Comparison of ENCODE assay signal across 8 cellular contexts in the genomic region with DNA sequence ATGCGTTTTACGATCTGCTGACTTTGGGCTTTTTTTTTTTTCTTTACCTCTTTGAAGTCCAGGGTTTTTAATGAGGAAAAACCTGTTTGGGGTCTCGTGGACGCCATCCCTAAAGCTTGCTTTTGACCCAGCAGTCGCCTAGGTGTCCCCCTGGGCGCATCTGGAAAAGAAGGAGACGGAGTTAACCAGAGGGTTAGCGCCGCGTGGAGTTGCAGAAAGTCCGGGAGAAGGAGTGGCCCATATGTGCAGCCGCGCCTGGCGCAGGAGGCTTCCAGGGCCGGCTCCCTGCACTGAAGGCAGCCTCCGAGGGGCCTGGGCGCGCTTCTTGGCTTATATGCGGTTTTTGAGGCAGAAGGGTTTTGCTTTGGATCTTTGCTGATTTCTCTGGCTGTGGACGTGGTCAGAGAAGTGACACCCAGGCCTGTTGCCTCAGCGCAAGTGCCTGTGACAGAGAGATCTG. TPM values are rescaled to one million over a fixed set of nuclear protein-coding genes. Genes with fewer than 3 reads are reported as not detected.
DNase-seq lines count a peak whose midpoint lies in the region; ATAC-seq and TF ChIP-seq lines count a peak whose summit lies in the region.

No MANE protein-coding gene starts in this region.

- intact Hi-C loops in PC-9 (cut with micrococcal nuclease; ENCODE audit: unreplicated experiment) (loop anchor here (5.0 kb wide), 1 partner anchor 329 kb away; no protein-coding TSS in a partner anchor), dorsolateral prefrontal cortex (cut with DNase I) (no loop called here)

- no peaks in the 10 kb centered on the region for H3K9me2 ChIP-seq in PC-9 (ENCODE audit: insufficient read depth)

- H3K27me3 ChIP-seq in PC-9 (ENCODE audit: insufficient read depth, low read depth) (no peaks in the 10 kb centered on the region), dorsolateral prefrontal cortex (no peaks in the 10 kb centered on the region), mucosa of rectum (ENCODE audit: control insufficient read depth in 2 of 2, insufficient read depth in 2 of 2, low read length in 2 of 2) (no peaks in the 10 kb centered on the region)

- CTCF ChIA-PET in PC-9 (lab: Charles Lee), result no interaction called here

- in situ Hi-C loops in GM13976 (cut with MboI; ENCODE audit: low sequenced_read_pairs, unreplicated experiment), result no loop called here

- peak overlapping the region; percentile 86 for H3K4me3 ChIP-seq in PC-9
- peak overlapping the region; percentile 71 to 97 (median 88) for H3K4me3 ChIP-seq in dorsolateral prefrontal cortex
- peak overlapping the region; percentile 82 to 95 for H3K4me3 ChIP-seq in mucosa of rectum (ENCODE audit: low read length in 2 of 2)

- ATAC-seq in GM18502 (IDR thresholded peaks at IDR 0.05; ENCODE audit: poor library complexity, unreplicated experiment), result no peak

- H3K4me1 ChIP-seq in PC-9 (replicated peaks; ENCODE audit: insufficient read depth), result peaks cover 35% of the 10 kb centered on the region
- peaks cover 17 to 19% of the 10 kb centered on the region in 2 donors for H3K4me1 ChIP-seq in mucosa of rectum (ENCODE audit: control insufficient read depth in 2 of 2, insufficient read depth in 2 of 2, low read length in 2 of 2)

- POLR2A ChIA-PET in PC-9 (lab: Charles Lee; ENCODE audit: unreplicated experiment), result no interaction called here

- peaks cover 30% of the 10 kb centered on the region for H4K20me1 ChIP-seq in PC-9 (ENCODE audit: insufficient read depth)

- no peaks in the 10 kb centered on the region for H3K9me3 ChIP-seq in PC-9 (ENCODE audit: insufficient read depth, low read depth)
- no peaks in the 10 kb centered on the region for H3K9me3 ChIP-seq in mucosa of rectum (ENCODE audit: control insufficient read depth in 2 of 2, low read length in 2 of 2)

- TSS peak; percentile 33 for BruUV-seq in PC-9 (replicated peaks; lab: Mats Ljungman, UMichigan)

- peak overlapping the region; percentile 42 to 93 for H3K9ac ChIP-seq in mucosa of rectum (ENCODE audit: low read depth in 1 of 2, low read length in 2 of 2)

- TF ChIP-seq CTCF in PC-9 (conservative IDR thresholded peaks at IDR 0.05) (no peak), dorsolateral prefrontal cortex (IDR thresholded peaks at IDR 0.05 in 54 of 56, conservative IDR thresholded peaks at IDR 0.05 in 2 of 56; ENCODE audit: low read depth in 1 of 56, partially characterized antibody in 56 of 56) (no peak), GM13976 (IDR thresholded peaks at IDR 0.05; ENCODE audit: borderline replicate concordance, control extremely low read depth, extremely low read depth, insufficient read depth, missing control alignments) (no peak)

- peak; percentile 40 for DNase-seq in activated CD4-positive, alpha-beta T cell treated with anti-CD3 and anti-CD28 coated beads for 48 hours
- no peak for DNase-seq in activated CD4-positive, alpha-beta T cell treated with anti-CD3 and anti-CD28 coated beads for 1 hour
- DNase-seq in PC-9, result peak in 1 of 2 experiments; percentile 8
- DNase-seq in dorsolateral prefrontal cortex, result peak in 1 of 10 donors; percentile 34
- DNase-seq in GM13976 (ENCODE audit: low spot score), result no peak
- no peak for DNase-seq in NK-92 (lab: John Stamatoyannopoulos, UW; ENCODE audit: unreplicated experiment)

- H3K36me3 ChIP-seq in PC-9 (ENCODE audit: low read depth) (0 out of 2 replicates have a peak, but pooled peaks cover 3% of the 10 kb centered on the region), mucosa of rectum (ENCODE audit: control insufficient read depth in 2 of 2, insufficient read depth in 2 of 2, low read length in 2 of 2) (no peaks in the 10 kb centered on the region)

- H3K27ac ChIP-seq in PC-9, result peak overlapping the region; percentile 71
- H3K27ac ChIP-seq in dorsolateral prefrontal cortex, result peak overlapping the region in 14 of 59 donors; percentile 63 to 92 (median 82)
- peak overlapping the region; percentile 89 to 90 for H3K27ac ChIP-seq in mucosa of rectum (ENCODE audit: low read depth in 2 of 2, low read length in 2 of 2)

- H2AFZ ChIP-seq in PC-9, result peak overlapping the region; percentile 85

- peak overlapping the region; percentile 77 for H3K4me2 ChIP-seq in PC-9

- H3K79me2 ChIP-seq in PC-9 (ENCODE audit: low read depth), result peaks cover 57% of the 10 kb centered on the region

- peaks cover 16% of the 10 kb centered on the region; the same call in 1 of the 2 replicates for H3F3A ChIP-seq in PC-9 (ENCODE audit: insufficient read depth, low read depth)

RNA-seq across cellular contexts. Expression of gene TMEM181, which starts 0.9 kb away (rescaled TPM):
- total RNA-seq in PC-9 (2021) (14.9 and 18.7 TPM in 2 replicates), dorsolateral prefrontal cortex (10 to 100 TPM; 23.4 to 51.6 (median 36.0) TPM)
